In genomic region chr1:244664353-244664752, GRCh38 we compare ENCODE assay signal across 26 cellular contexts. TPM values are rescaled to one million over a fixed set of nuclear protein-coding genes. Genes with fewer than 3 reads are reported as not detected.
DNase-seq lines count a peak whose midpoint lies in the region; ATAC-seq and TF ChIP-seq lines count a peak whose summit lies in the region.
"Had no signal": no experiment of that assay in that cellular context is flagged by ENCODE, and none has a peak within 500 bp of the region (broad histone marks: within the 10 kb centered on the region; RNA-seq: fewer than 3 reads in every experiment).

No MANE protein-coding gene starts in this region.

- ATAC-seq in gastrocnemius medialis: no peak

- H3K9me2 ChIP-seq in MM.1S (replicated peaks; ENCODE audit: insufficient read depth, low read length): no peaks in the 10 kb centered on the region

- TF ChIP-seq CTCF in HEK293 (tag by site-specific recombination; IDR thresholded peaks at IDR 0.05) (no peak), fibroblast of villous mesenchyme (IDR thresholded peaks at IDR 0.05; ENCODE audit: insufficient read depth, low read depth, low read length) (no peak), MM.1S (IDR thresholded peaks at IDR 0.05; ENCODE audit: low read length) (no peak), gastrocnemius medialis (IDR thresholded peaks at IDR 0.05 in 4 of 5, conservative IDR thresholded peaks at IDR 0.05 in 1 of 5) (no peak)

- peaks cover 90% of the 10 kb centered on the region for H3K79me2 ChIP-seq in MM.1S (ENCODE audit: low read length)

- in situ Hi-C loops in HAP-1 (cut with MboI; ENCODE audit: low sequenced_read_pairs): no loop called here
- in situ Hi-C loops in gastrocnemius medialis (cut with MboI; ENCODE audit: low sequenced_read_pairs in 4 of 4): loop anchor here in 1 of 4 donors (25.0 kb wide), 1 partner anchor 202 kb away; the partner anchor contains the start of genes ADSS2 and CATSPERE

- H3K36me3 ChIP-seq in BLaER1: peaks cover 34% of the 10 kb centered on the region
- peaks cover 4 to 9% of the 10 kb centered on the region in 2 experiments; a peak in 2 of 3 replicates for H3K36me3 ChIP-seq in HEK293 (ENCODE audit: control insufficient read depth in 2 of 2, insufficient read depth in 1 of 2, low read length in 2 of 2)
- no peaks in the 10 kb centered on the region; the same call in 1 of the 2 replicates for H3K36me3 ChIP-seq in MM.1S (replicated peaks; ENCODE audit: insufficient read depth, low read length)
- peaks cover 8% of the 10 kb centered on the region for H3K36me3 ChIP-seq in HAP-1 (replicated peaks)
- no peaks in the 10 kb centered on the region for H3K36me3 ChIP-seq in gastrocnemius medialis
- H3K36me3 ChIP-seq: Peyer's patch had no signal

- H4K20me1 ChIP-seq in BLaER1 (peaks cover 47% of the 10 kb centered on the region), MM.1S (ENCODE audit: insufficient read depth, low read length) (no peaks in the 10 kb centered on the region)

- H2AFZ ChIP-seq in MM.1S (ENCODE audit: low read length): no peak overlapping the region
- H2AFZ ChIP-seq: GM23248 had no signal

- H3K9me3 ChIP-seq in BLaER1 (peaks cover 34% of the 10 kb centered on the region), HEK293 (ENCODE audit: control insufficient read depth, insufficient read depth, low read depth, low read length) (no peaks in the 10 kb centered on the region), MM.1S (replicated peaks; ENCODE audit: insufficient read depth, low read length) (no peaks in the 10 kb centered on the region), HAP-1 (peaks cover 2% of the 10 kb centered on the region; the same call in 1 of the 2 replicates), gastrocnemius medialis (no peaks in the 10 kb centered on the region)
- H3K9me3 ChIP-seq: Peyer's patch had no signal

- CTCF ChIA-PET in HEK293 (lab: Yijun Ruan, JAX): interaction anchor here (1.1 to 1.6 kb wide), 2 partner anchors 10 to 11 kb away, joined by 3 to 4 read pairs; no protein-coding TSS in a partner anchor

- intact Hi-C loops in gastrocnemius medialis (cut with DNase I; ENCODE audit: low total_unique reads): no loop called here

- no peaks in the 10 kb centered on the region for H3K27me3 ChIP-seq in BLaER1
- no peaks in the 10 kb centered on the region for H3K27me3 ChIP-seq in MM.1S (replicated peaks; ENCODE audit: insufficient read depth, low read length)
- no peaks in the 10 kb centered on the region for H3K27me3 ChIP-seq in HAP-1 (ENCODE audit: low read depth)
- no peaks in the 10 kb centered on the region for H3K27me3 ChIP-seq in gastrocnemius medialis
- H3K27me3 ChIP-seq: Peyer's patch had no signal

- H3K4me1 ChIP-seq in BLaER1: peaks cover 55% of the 10 kb centered on the region
- peaks cover 27% of the 10 kb centered on the region for H3K4me1 ChIP-seq in HEK293 (ENCODE audit: control insufficient read depth, insufficient read depth, low read length)
- peaks cover 8% of the 10 kb centered on the region for H3K4me1 ChIP-seq in MM.1S (ENCODE audit: low read length)
- H3K4me1 ChIP-seq in HAP-1: peaks cover 16% of the 10 kb centered on the region
- H3K4me1 ChIP-seq in gastrocnemius medialis: peaks cover 27 to 35% of the 10 kb centered on the region in 2 donors

- peak; percentile 33 for DNase-seq in SK-N-DZ (ENCODE audit: low spot score)
- DNase-seq in fibroblast of villous mesenchyme (ENCODE audit: low read depth): peak; percentile 52
- no peak for DNase-seq in NCI-H1694 (lab: John Stamatoyannopoulos, UW)
- DNase-seq in MM.1S: no peak
- DNase-seq in HAP-1 (ENCODE audit: low spot score in 2 of 2): no peak
- DNase-seq in gastrocnemius medialis: no peak
- DNase-seq: Calu3; CD8-positive, alpha-beta memory T cell; DMS79 treated with DMSO at 0.1 percent for 48 hours; GM23248; H7; HFFc6; MV-4-11; NCI-H1105; NCI-H1436 treated with DMSO at 0.1 percent for 48 hours; NCI-H1930; NCI-H2107; NCI-H524 treated with DMSO at 0.1 percent for 48 hours; OCI-M1; Peyer's patch; SHP77 treated with DMSO at 0.1 percent for 48 hours; SW 1271 had no signal

- no peak for TF ChIP-seq POLR2A in gastrocnemius medialis (IDR thresholded peaks at IDR 0.05)

- peak overlapping the region; percentile 16; the same call in 1 of the 2 replicates for H3K9ac ChIP-seq in BLaER1
- no peak overlapping the region for H3K9ac ChIP-seq in MM.1S (ENCODE audit: low read length)
- H3K9ac ChIP-seq: GM23248 had no signal

- H3K4me3 ChIP-seq in BLaER1 (no peak overlapping the region), HEK293 (ENCODE audit: low read depth, low read length) (no peak overlapping the region), fibroblast of villous mesenchyme (ENCODE audit: low read depth, low read length) (no peak overlapping the region), MM.1S (ENCODE audit: low read length) (no peak overlapping the region), HAP-1 (no peak overlapping the region), gastrocnemius medialis (no peak overlapping the region)
- H3K4me3 ChIP-seq: GM23248, Peyer's patch, SK-N-MC had no signal

- H3K27ac ChIP-seq in BLaER1 (peak overlapping the region; percentile 48), HEK293 (ENCODE audit: extremely low read depth, low read depth, low read length) (no peak overlapping the region), MM.1S (ENCODE audit: low read length) (no peak overlapping the region), gastrocnemius medialis (peak overlapping the region in 1 of 4 donors; percentile 53)
- H3K27ac ChIP-seq: C4-2B, GM23248, Peyer's patch, SK-N-MC had no signal

- H3K4me2 ChIP-seq in BLaER1 (peak overlapping the region; percentile 75), MM.1S (ENCODE audit: low read depth, low read length) (no peak overlapping the region)

- POLR2A ChIA-PET in HEK293 (lab: Yijun Ruan, JAX): interaction anchor here (0.6 to 1.7 kb wide), 2 partner anchors 11 to 34 kb away, joined by 3 to 4 read pairs; no protein-coding TSS in a partner anchor

- no peaks in the 10 kb centered on the region for H3F3A ChIP-seq in MM.1S (ENCODE audit: insufficient read depth, low read length)

TF ChIP-seq in HEK293, 187 proteins besides CTCF, POLR2A, EP300 and RAD21 (continues in another document):
- TF ChIP-seq ZNF280D (tag by site-specific recombination; IDR thresholded peaks at IDR 0.05) (no peak), ZNF416 (tag by site-specific recombination; IDR thresholded peaks at IDR 0.05) (no peak), ZNF133 (tag by site-specific recombination; IDR thresholded peaks at IDR 0.05) (no peak), ZNF202 (tag by site-specific recombination; IDR thresholded peaks at IDR 0.05; ENCODE audit: borderline replicate concordance) (no peak), GFI1B (tag by site-specific recombination; IDR thresholded peaks at IDR 0.05) (peak; percentile 77; the same call in 1 of the 2 replicates), ZNF23 (tag by site-specific recombination; IDR thresholded peaks at IDR 0.05; ENCODE audit: borderline replicate concordance) (no peak), ZNF792 (tag by site-specific recombination; IDR thresholded peaks at IDR 0.05) (no peak), ZNF175 (tag by site-specific recombination; IDR thresholded peaks at IDR 0.05) (no peak), ZFP69B (tag by site-specific recombination; IDR thresholded peaks at IDR 0.05) (peak; percentile 57), ZNF560 (tag by site-specific recombination; IDR thresholded peaks at IDR 0.05; ENCODE audit: borderline replicate concordance) (no peak), ZNF626 (tag by site-specific recombination; IDR thresholded peaks at IDR 0.05) (no peak), ZNF548 (tag by site-specific recombination; IDR thresholded peaks at IDR 0.05) (no peak), PRDM1 (tag by site-specific recombination; IDR thresholded peaks at IDR 0.05) (no peak), ZSCAN23 (tag by site-specific recombination; IDR thresholded peaks at IDR 0.05) (no peak), EGR2 (tag by site-specific recombination; IDR thresholded peaks at IDR 0.05; ENCODE audit: low read depth) (peak; percentile 93), ZNF707 (tag by site-specific recombination; IDR thresholded peaks at IDR 0.05) (no peak)
- TF ChIP-seq, protein P1, sequence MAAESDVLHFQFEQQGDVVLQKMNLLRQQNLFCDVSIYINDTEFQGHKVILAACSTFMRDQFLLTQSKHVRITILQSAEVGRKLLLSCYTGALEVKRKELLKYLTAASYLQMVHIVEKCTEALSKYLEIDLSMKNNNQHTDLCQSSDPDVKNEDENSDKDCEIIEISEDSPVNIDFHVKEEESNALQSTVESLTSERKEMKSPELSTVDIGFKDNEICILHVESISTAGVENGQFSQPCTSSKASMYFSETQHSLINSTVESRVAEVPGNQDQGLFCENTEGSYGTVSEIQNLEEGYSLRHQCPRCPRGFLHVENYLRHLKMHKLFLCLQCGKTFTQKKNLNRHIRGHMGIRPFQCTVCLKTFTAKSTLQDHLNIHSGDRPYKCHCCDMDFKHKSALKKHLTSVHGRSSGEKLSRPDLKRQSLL (tag by site-specific recombination; IDR thresholded peaks at IDR 0.05): no peak

RNA-seq across cellular contexts. Expression of gene DESI2, which starts 11.4 kb away (rescaled TPM):
- polyA plus RNA-seq in SK-N-DZ (2014; cell fraction: cytosol; rRNA removed): 31.7 and 32.7 TPM in 2 replicates
- polyA plus RNA-seq in SK-N-DZ (2014; cell fraction: nucleus; rRNA removed): 22.8 and 24.7 TPM in 2 replicates
- 49.9 and 78.2 TPM in 2 replicates for total RNA-seq in fibroblast of villous mesenchyme
- total RNA-seq in gastrocnemius medialis: 10 to 100 TPM; 22.8 to 33.0 (median 25.3) TPM

Comparison
In these comparisons a context has a peak if more than half of its experiments do, and no peak if none do; other contexts are left out.
1. DNase-seq: peak in SK-N-DZ (single experiment) and fibroblast of villous mesenchyme (single experiment); none in NCI-H1694 (single experiment), MM.1S (single experiment), HAP-1 (0 of 2) and gastrocnemius medialis (0 of 2).